Comparison of ENCODE assay signal across 2 cellular contexts in genomic region chr1:200610846-200611245, GRCh38.
TF ChIP-seq lines count a peak whose summit lies in the region.

No MANE protein-coding gene starts in this region.

TF ChIP-seq in IMR-90, 13 proteins besides CTCF, POLR2A, EP300 and RAD21:
- TF ChIP-seq FOS (IDR thresholded peaks at IDR 0.05; ENCODE audit: low read depth, low read length) (no peak), RFX5 (IDR thresholded peaks at IDR 0.05; ENCODE audit: low read depth, low read length) (no peak), BHLHE40 (IDR thresholded peaks at IDR 0.05; ENCODE audit: low read depth, low read length) (no peak), RCOR1 (IDR thresholded peaks at IDR 0.05; ENCODE audit: insufficient replicate concordance, low read length) (no peak), MAZ (IDR thresholded peaks at IDR 0.05; ENCODE audit: borderline replicate concordance, low read depth, low read length) (no peak), MAFK (IDR thresholded peaks at IDR 0.05; ENCODE audit: low read depth, low read length) (no peak), USF2 (IDR thresholded peaks at IDR 0.05; ENCODE audit: low read depth, low read length) (no peak), MXI1 (IDR thresholded peaks at IDR 0.05; ENCODE audit: borderline replicate concordance, low read depth, low read length) (no peak), NFE2L2 (IDR thresholded peaks at IDR 0.05; ENCODE audit: low read depth, low read length) (no peak), CEBPB (IDR thresholded peaks at IDR 0.05; ENCODE audit: low read depth, low read length) (no peak), CHD1 (IDR thresholded peaks at IDR 0.05; ENCODE audit: low read depth, low read length) (no peak), SMC3 (IDR thresholded peaks at IDR 0.05; ENCODE audit: low read depth, low read length) (no peak), ELK1 (IDR thresholded peaks at IDR 0.05; ENCODE audit: borderline replicate concordance, low read depth, low read length) (no peak)
TF ChIP-seq in IMR-90: peak in this region for 0.

TF ChIP-seq in GM12878, 131 proteins besides CTCF, POLR2A, EP300 and RAD21:
- TF ChIP-seq BCL3 (IDR thresholded peaks at IDR 0.05; ENCODE audit: borderline replicate concordance, insufficient read depth, low read depth, low read length, poor library complexity, severe bottlenecking), result no peak
- TF ChIP-seq SMAD5 (IDR thresholded peaks at IDR 0.05; ENCODE audit: low read depth), result no peak
- TF ChIP-seq KAT2A (conservative IDR thresholded peaks at IDR 0.05; ENCODE audit: control insufficient read depth, low read depth, low read length), result no peak
- TF ChIP-seq CUX1 (IDR thresholded peaks at IDR 0.05; ENCODE audit: insufficient replicate concordance, low read depth, low read length), result no peak
- TF ChIP-seq GABPA (IDR thresholded peaks at IDR 0.05; ENCODE audit: low read depth), result no peak
- no peak for TF ChIP-seq JUND (IDR thresholded peaks at IDR 0.05; ENCODE audit: low read depth, low read length)
- no peak for TF ChIP-seq SMARCA5 (IDR thresholded peaks at IDR 0.05)
- TF ChIP-seq PML (IDR thresholded peaks at IDR 0.05; ENCODE audit: low read length), result no peak
- no peak for TF ChIP-seq MEF2B (IDR thresholded peaks at IDR 0.05; ENCODE audit: partially characterized antibody, poor library complexity, severe bottlenecking)
- no peak for TF ChIP-seq E2F8 (IDR thresholded peaks at IDR 0.05; ENCODE audit: low read depth, partially characterized antibody)
- no peak for TF ChIP-seq ZNF592 (IDR thresholded peaks at IDR 0.05)
- no peak for TF ChIP-seq RCOR1 (conservative IDR thresholded peaks at IDR 0.05; ENCODE audit: low read depth, low read length)
- TF ChIP-seq HDAC6 (IDR thresholded peaks at IDR 0.05; ENCODE audit: unreplicated experiment), result no peak
- TF ChIP-seq RFX5 (IDR thresholded peaks at IDR 0.05; ENCODE audit: low read depth, low read length), result no peak
- TF ChIP-seq NFYA (IDR thresholded peaks at IDR 0.05; ENCODE audit: borderline replicate concordance, low read depth, low read length), result no peak
- TF ChIP-seq IRF4 (IDR thresholded peaks at IDR 0.05; ENCODE audit: low read depth, low read length), result no peak
- no peak for TF ChIP-seq STAT3 (IDR thresholded peaks at IDR 0.05; ENCODE audit: low read depth, low read length)
- no peak for TF ChIP-seq NFXL1 (IDR thresholded peaks at IDR 0.05; ENCODE audit: borderline replicate concordance)
- TF ChIP-seq EGR1 (IDR thresholded peaks at IDR 0.05; ENCODE audit: borderline replicate concordance in 1 of 2, low read depth in 2 of 2, low read length in 2 of 2), result no peak
- TF ChIP-seq SKIL (IDR thresholded peaks at IDR 0.05; ENCODE audit: low read depth, poor library complexity, severe bottlenecking), result no peak
